In the genomic region with DNA sequence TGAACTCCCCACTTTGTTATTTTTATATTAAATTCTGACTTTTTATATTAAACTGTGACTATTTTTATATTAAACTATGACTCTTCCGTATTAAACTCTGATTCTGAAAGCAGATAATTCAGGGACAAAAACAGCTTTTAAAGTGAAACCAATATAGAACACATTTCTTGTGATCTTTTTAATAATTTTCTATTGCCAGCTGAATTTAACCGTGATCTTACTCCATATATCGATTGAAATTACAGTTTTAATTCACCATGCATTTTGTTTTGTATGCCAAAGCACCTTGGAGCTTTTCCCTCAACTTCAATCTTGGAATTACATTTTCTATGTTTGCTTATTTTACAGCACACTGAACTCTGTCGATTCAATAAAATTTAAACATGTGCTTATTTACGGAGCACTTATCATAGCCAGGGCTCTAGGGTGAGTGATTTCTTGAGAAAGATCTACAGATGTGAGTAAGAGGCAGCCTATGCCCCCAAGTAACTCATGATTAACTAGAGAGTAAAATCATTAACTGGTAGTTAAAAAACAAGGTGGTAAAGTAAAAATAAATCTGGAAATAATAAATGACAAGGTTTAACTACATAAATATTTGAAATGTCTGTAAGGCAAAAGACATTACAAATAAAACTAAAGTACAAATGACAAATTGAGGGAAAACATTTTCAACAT, we compare ENCODE assay signal across 13 cellular contexts.
DNase-seq lines count a peak whose midpoint lies in the region; ATAC-seq, FAIRE-seq and TF ChIP-seq lines count a peak whose summit lies in the region.
"Had no signal": no experiment of that assay in that cellular context is flagged by ENCODE, and none has a peak within 500 bp of the region (broad histone marks: within the 10 kb centered on the region; RNA-seq: fewer than 3 reads in every experiment).

No MANE protein-coding gene starts in this region.

- H3K36me3 Mint-ChIP-seq in activated T-helper 17 cell treated with anti-CD3 and anti-CD28 coated beads, Interleukin-2, amount 50 U/mL, for 72 hours (ENCODE audit: low read depth): no peaks in the 10 kb centered on the region
- no peaks in the 10 kb centered on the region for H3K36me3 Mint-ChIP-seq in MCF 10A (ENCODE audit: insufficient read depth, unreplicated experiment)
- H3K36me3 Mint-ChIP-seq in immature natural killer cell: peaks cover 0 to 3% (median 0%) of the 10 kb centered on the region in 3 donors
- H3K36me3 Mint-ChIP-seq: memory B cell had no signal

- peak overlapping the region; percentile 21 for H3K4me3 ChIP-seq in smooth muscle cell

- H3K36me3 ChIP-seq in smooth muscle cell (ENCODE audit: low read depth): no peaks in the 10 kb centered on the region

- peaks cover 5% of the 10 kb centered on the region for H3K27me3 Mint-ChIP-seq in activated T-helper 17 cell treated with anti-CD3 and anti-CD28 coated beads, Interleukin-2, amount 50 U/mL, for 72 hours
- H3K27me3 Mint-ChIP-seq in MCF 10A (ENCODE audit: insufficient read depth, unreplicated experiment): peaks cover 33% of the 10 kb centered on the region
- peaks cover 6 to 10% (median 7%) of the 10 kb centered on the region in 3 donors for H3K27me3 Mint-ChIP-seq in immature natural killer cell (ENCODE audit: low read depth in 3 of 3)

- H3K4me3 Mint-ChIP-seq in activated T-helper 17 cell treated with anti-CD3 and anti-CD28 coated beads, Interleukin-2, amount 50 U/mL, for 72 hours: peak overlapping the region; percentile 14
- H3K4me3 Mint-ChIP-seq in MCF 10A (ENCODE audit: unreplicated experiment): no peak overlapping the region
- no peak overlapping the region for H3K4me3 Mint-ChIP-seq in immature natural killer cell
- H3K4me3 Mint-ChIP-seq: memory B cell had no signal

- no peaks in the 10 kb centered on the region for H3K79me2 ChIP-seq in smooth muscle cell (ENCODE audit: low read depth)

- H3F3A ChIP-seq in smooth muscle cell (ENCODE audit: low read depth): no peaks in the 10 kb centered on the region

- no peaks in the 10 kb centered on the region for H3K9me3 ChIP-seq in smooth muscle cell (replicated peaks; ENCODE audit: low read depth)

- H2AFZ ChIP-seq in smooth muscle cell (ENCODE audit: low read depth): peak overlapping the region; percentile 82

- CTCF ChIA-PET in MCF 10A (lab: Yijun Ruan, JAX): no interaction called here

- H3K9ac ChIP-seq in smooth muscle cell (ENCODE audit: low read depth): no peak overlapping the region

- TF ChIP-seq CTCF in smooth muscle cell (IDR thresholded peaks at IDR 0.05; ENCODE audit: borderline replicate concordance, insufficient read depth, poor library complexity, severe bottlenecking) (no peak), MCF 10A (IDR thresholded peaks at IDR 0.05; ENCODE audit: unreplicated experiment) (no peak)

- DNase-seq in DMS79 (lab: John Stamatoyannopoulos, UW) (peak; percentile 12), smooth muscle cell (lab: John Stamatoyannopoulos, UW; ENCODE audit: unreplicated experiment) (no peak), MCF 10A (ENCODE audit: unreplicated experiment) (no peak), immature natural killer cell (no peak)
- DNase-seq: activated CD8-positive, alpha-beta memory T cell treated with anti-CD3 and anti-CD28 coated beads for 24 hours; activated naive CD4-positive, alpha-beta T cell; KBM-7; SHP77 treated with DMSO at 0.1 percent for 48 hours had no signal

- no peaks in the 10 kb centered on the region for H4K20me1 ChIP-seq in smooth muscle cell (ENCODE audit: low read depth)

- no peak for ATAC-seq in activated T-helper 17 cell treated with anti-CD3 and anti-CD28 coated beads, Interleukin-2, amount 50 U/mL, for 72 hours (replicated peaks)
- ATAC-seq in GM21360 (IDR thresholded peaks at IDR 0.05; ENCODE audit: unreplicated experiment): no peak
- no peak for ATAC-seq in HG03280 (IDR thresholded peaks at IDR 0.05; ENCODE audit: unreplicated experiment)

- intact Hi-C loops in MCF 10A (cut with micrococcal nuclease): no loop called here

- 82% methylated on average over 5 of the region's 5 CpGs for WGBS in smooth muscle cell (ENCODE audit: low lambda C conversion rate)

- H3K9me3 Mint-ChIP-seq in activated T-helper 17 cell treated with anti-CD3 and anti-CD28 coated beads, Interleukin-2, amount 50 U/mL, for 72 hours: no peaks in the 10 kb centered on the region
- H3K9me3 Mint-ChIP-seq in MCF 10A (ENCODE audit: unreplicated experiment) (no peaks in the 10 kb centered on the region), immature natural killer cell (peaks cover 0 to 1% (median 0%) of the 10 kb centered on the region in 6 donors)

- H3K27ac ChIP-seq in smooth muscle cell (ENCODE audit: low read depth): peak overlapping the region; percentile 20

- H3K27ac Mint-ChIP-seq in activated T-helper 17 cell treated with anti-CD3 and anti-CD28 coated beads, Interleukin-2, amount 50 U/mL, for 72 hours: no peak overlapping the region
- no peak overlapping the region for H3K27ac Mint-ChIP-seq in MCF 10A (ENCODE audit: low read depth, unreplicated experiment)
- no peak overlapping the region for H3K27ac Mint-ChIP-seq in immature natural killer cell

- peak; percentile 95 for FAIRE-seq in islet of Langerhans (lab: Jason Lieb, UNC)

- POLR2A ChIA-PET in MCF 10A (lab: Yijun Ruan, JAX): interaction anchor here (0.6 to 0.7 kb wide), 2 partner anchors 20 to 206 kb away, joined by 3 read pairs; no protein-coding TSS in a partner anchor

- H3K4me2 ChIP-seq in smooth muscle cell: peak overlapping the region; percentile 67

- peaks cover 4% of the 10 kb centered on the region for H3K4me1 ChIP-seq in smooth muscle cell (ENCODE audit: low read depth)

- H3K4me1 Mint-ChIP-seq in activated T-helper 17 cell treated with anti-CD3 and anti-CD28 coated beads, Interleukin-2, amount 50 U/mL, for 72 hours: no peaks in the 10 kb centered on the region
- H3K4me1 Mint-ChIP-seq in MCF 10A (ENCODE audit: insufficient read depth, unreplicated experiment) (no peaks in the 10 kb centered on the region), immature natural killer cell (no peaks in the 10 kb centered on the region)

- no peaks in the 10 kb centered on the region for H3K27me3 ChIP-seq in smooth muscle cell (ENCODE audit: low read depth)

- BruUV-seq in MCF 10A (replicated peaks; lab: Mats Ljungman, UMichigan): no TSS peak
